Comparison of ENCODE assay signal across 19 cellular contexts in genomic region chr1:107765484-107765883, GRCh38.
A peak's percentile ranks its signal among the peaks of the same experiment; 100 is the strongest.
DNase-seq lines count a peak whose midpoint lies in the region; ATAC-seq and TF ChIP-seq lines count a peak whose summit lies in the region.
"Had no signal": no experiment of that assay in that cellular context is flagged by ENCODE, and none has a peak within 500 bp of the region (broad histone marks: within the 10 kb centered on the region; RNA-seq: fewer than 3 reads in every experiment).

No MANE protein-coding gene starts in this region.

- POLR2A ChIA-PET in HEK293T (lab: Yijun Ruan, JAX), result no interaction called here
- POLR2A ChIA-PET in OCI-LY7 (lab: Charles Lee), result interaction anchor here (1.3 kb wide), 1 partner anchor 9 kb away, joined by 3 read pairs; no protein-coding TSS in a partner anchor

- CTCF ChIA-PET in HEK293T (lab: Yijun Ruan, JAX), result no interaction called here
- CTCF ChIA-PET in OCI-LY7 (lab: Charles Lee; ENCODE audit: unreplicated experiment), result no interaction called here

- H3K4me1 Mint-ChIP-seq in nephron, result no peaks in the 10 kb centered on the region
- H3K4me1 Mint-ChIP-seq: B cell had no signal

- intact Hi-C loops in OCI-LY7 (cut with micrococcal nuclease; ENCODE audit: unreplicated experiment), result no loop called here

- peak overlapping the region in 2 of 3 experiments; percentile 13 to 71 for H3K27ac Mint-ChIP-seq in nephron
- H3K27ac Mint-ChIP-seq: B cell; CD4-positive, alpha-beta T cell; CD8-positive, alpha-beta T cell had no signal

- H3K27ac ChIP-seq in hepatocyte (no peak overlapping the region), OCI-LY7 (ENCODE audit: low read depth, low read length, poor library complexity, severe bottlenecking) (no peak overlapping the region)
- H3K27ac ChIP-seq: 22Rv1; A549; BLaER1 treated with 17β-estradiol and CSF1 and Interleukin-3, amounts not matched to agents 10 nM and 100 nM; C4-2B had no signal

- ATAC-seq in HG02642 (IDR thresholded peaks at IDR 0.05; ENCODE audit: poor library complexity, unreplicated experiment), result no peak
- ATAC-seq: A549; CD8-positive, alpha-beta T cell; GM12878 had no signal

- H3K9me3 ChIP-seq in hepatocyte (ENCODE audit: low read depth), result no peaks in the 10 kb centered on the region
- no peaks in the 10 kb centered on the region for H3K9me3 ChIP-seq in OCI-LY7 (ENCODE audit: low read length)
- H3K9me3 ChIP-seq: A549; BLaER1 treated with 17β-estradiol and CSF1 and Interleukin-3, amounts not matched to agents 10 nM and 100 nM; Caco-2 had no signal

- H3K4me2 ChIP-seq in hepatocyte, result peak overlapping the region; percentile 21
- no peak overlapping the region for H3K4me2 ChIP-seq in OCI-LY7 (ENCODE audit: low read length)
- H3K4me2 ChIP-seq: A549; BLaER1 treated with 17β-estradiol and CSF1 and Interleukin-3, amounts not matched to agents 10 nM and 100 nM had no signal

- no peaks in the 10 kb centered on the region for H3K79me2 ChIP-seq in hepatocyte
- H3K79me2 ChIP-seq in OCI-LY7 (ENCODE audit: insufficient read depth, low read depth, low read length), result no peaks in the 10 kb centered on the region

- H3K4me3 ChIP-seq in hepatocyte, result no peak overlapping the region
- H3K4me3 ChIP-seq in OCI-LY7 (ENCODE audit: low read depth, low read length, poor library complexity, severe bottlenecking), result no peak overlapping the region
- H3K4me3 ChIP-seq: A549; BLaER1 treated with 17β-estradiol and CSF1 and Interleukin-3, amounts not matched to agents 10 nM and 100 nM; GM12878 had no signal

- H3K9me2 ChIP-seq in hepatocyte (replicated peaks; ENCODE audit: insufficient read depth) (no peaks in the 10 kb centered on the region), OCI-LY7 (ENCODE audit: insufficient read depth, low read length) (no peaks in the 10 kb centered on the region)

- H4K20me1 ChIP-seq in hepatocyte (ENCODE audit: insufficient read depth, poor library complexity, severe bottlenecking) (no peaks in the 10 kb centered on the region), OCI-LY7 (ENCODE audit: insufficient read depth, low read length) (no peaks in the 10 kb centered on the region)
- H4K20me1 ChIP-seq: BLaER1 treated with 17β-estradiol and CSF1 and Interleukin-3, amounts not matched to agents 10 nM and 100 nM had no signal

- peak overlapping the region in 1 of 3 experiments; percentile 7 for H3K4me3 Mint-ChIP-seq in nephron
- H3K4me3 Mint-ChIP-seq: B cell; CD4-positive, alpha-beta T cell; CD8-positive, alpha-beta T cell had no signal

- 53% methylated on average over 2 of the region's 2 CpGs for WGBS in hepatocyte (ENCODE audit: low lambda C conversion rate, missing lambda C conversion rate)

- no peak for TF ChIP-seq CTCF in hepatocyte (IDR thresholded peaks at IDR 0.05; ENCODE audit: poor library complexity)
- TF ChIP-seq CTCF in nephron (IDR thresholded peaks at IDR 0.05; ENCODE audit: unreplicated experiment in 3 of 3), result no peak
- TF ChIP-seq CTCF in OCI-LY7 (conservative IDR thresholded peaks at IDR 0.05; ENCODE audit: low read length), result no peak

- H3K36me3 ChIP-seq in hepatocyte (replicated peaks; ENCODE audit: insufficient read depth, low read depth) (no peaks in the 10 kb centered on the region), OCI-LY7 (ENCODE audit: insufficient read depth, low read length) (no peaks in the 10 kb centered on the region)

- H3K27me3 Mint-ChIP-seq in nephron (ENCODE audit: low read depth), result no peaks in the 10 kb centered on the region
- H3K27me3 Mint-ChIP-seq: B cell; CD4-positive, alpha-beta T cell had no signal

- no peaks in the 10 kb centered on the region for H3K27me3 ChIP-seq in hepatocyte
- H3K27me3 ChIP-seq: BLaER1 treated with 17β-estradiol and CSF1 and Interleukin-3, amounts not matched to agents 10 nM and 100 nM had no signal

- H3K9me3 Mint-ChIP-seq in nephron, result no peaks in the 10 kb centered on the region
- H3K9me3 Mint-ChIP-seq: CD4-positive, alpha-beta T cell; CD8-positive, alpha-beta T cell had no signal

- no TSS peak for BruUV-seq in OCI-LY7 (replicated peaks; lab: Mats Ljungman, UMichigan)

- H2AFZ ChIP-seq in hepatocyte (no peak overlapping the region), OCI-LY7 (ENCODE audit: low read length) (no peak overlapping the region)

- H3K4me1 ChIP-seq in hepatocyte (ENCODE audit: insufficient read depth) (no peaks in the 10 kb centered on the region), OCI-LY7 (ENCODE audit: insufficient read depth, low read length, poor library complexity, severe bottlenecking) (no peaks in the 10 kb centered on the region)
- H3K4me1 ChIP-seq: A549; BLaER1 treated with 17β-estradiol and CSF1 and Interleukin-3, amounts not matched to agents 10 nM and 100 nM; Caco-2 had no signal

- peaks cover 4% of the 10 kb centered on the region for H3K36me3 Mint-ChIP-seq in nephron (ENCODE audit: low read depth)

- DNase-seq in HEK293T (ENCODE audit: extremely low spot score) (no peak), hepatocyte (ENCODE audit: low spot score) (no peak), OCI-LY7 (ENCODE audit: low spot score) (no peak), amniotic stem cell (lab: John Stamatoyannopoulos, UW) (no peak)
- DNase-seq: AML-193; Caco-2; Calu3; CD4-positive, alpha-beta T cell; CD8-positive, alpha-beta T cell; DMS79 treated with DMSO at 0.1 percent for 48 hours; GDM1 had no signal

TF ChIP-seq in HEK293T, 16 proteins besides CTCF, POLR2A, EP300 and RAD21:
- TF ChIP-seq TARDBP (IDR thresholded peaks at IDR 0.05), result no peak
- TF ChIP-seq, protein P1, sequence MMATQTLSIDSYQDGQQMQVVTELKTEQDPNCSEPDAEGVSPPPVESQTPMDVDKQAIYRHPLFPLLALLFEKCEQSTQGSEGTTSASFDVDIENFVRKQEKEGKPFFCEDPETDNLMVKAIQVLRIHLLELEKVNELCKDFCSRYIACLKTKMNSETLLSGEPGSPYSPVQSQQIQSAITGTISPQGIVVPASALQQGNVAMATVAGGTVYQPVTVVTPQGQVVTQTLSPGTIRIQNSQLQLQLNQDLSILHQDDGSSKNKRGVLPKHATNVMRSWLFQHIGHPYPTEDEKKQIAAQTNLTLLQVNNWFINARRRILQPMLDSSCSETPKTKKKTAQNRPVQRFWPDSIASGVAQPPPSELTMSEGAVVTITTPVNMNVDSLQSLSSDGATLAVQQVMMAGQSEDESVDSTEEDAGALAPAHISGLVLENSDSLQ (IDR thresholded peaks at IDR 0.05), result peak; percentile 66
